In genomic region chr1:186700688-186701087, GRCh38 we compare ENCODE assay signal across 24 cellular contexts. TPM values are rescaled to one million over a fixed set of nuclear protein-coding genes. Genes with fewer than 3 reads are reported as not detected.
"Had no signal": no experiment of that assay in that cellular context is flagged by ENCODE, and none has a peak within 500 bp of the region (broad histone marks: within the 10 kb centered on the region; RNA-seq: fewer than 3 reads in every experiment).

No MANE protein-coding gene starts in this region.

- H3K27me3 Mint-ChIP-seq: activated CD8-positive, alpha-beta T cell treated with anti-CD3 and anti-CD28 coated beads for 36 hours; activated naive CD8-positive, alpha-beta T cell; central memory CD8-positive, alpha-beta T cell; dendritic cell treated with granulocyte-macrophage colony-stimulating factor and Interleukin-4, amounts not matched to agents 40 ng/mL and 50 ng/mL, for 4 days had no signal

- H3K4me3 Mint-ChIP-seq: activated CD4-positive, alpha-beta T cell treated with anti-CD3 and anti-CD28 coated beads, Interleukin-2, amount 10 ng/mL, durations not matched to agents 7 days and 5 days; activated CD8-positive, alpha-beta T cell treated with anti-CD3 and anti-CD28 coated beads for 36 hours; activated naive CD8-positive, alpha-beta T cell; central memory CD8-positive, alpha-beta T cell; dendritic cell treated with granulocyte-macrophage colony-stimulating factor and Interleukin-4, amounts not matched to agents 40 ng/mL and 50 ng/mL, for 4 days; endodermal cell; WTC11 had no signal

- H3K27ac Mint-ChIP-seq: activated CD4-positive, alpha-beta T cell treated with anti-CD3 and anti-CD28 coated beads, Interleukin-2, amount 10 ng/mL, durations not matched to agents 7 days and 5 days; activated CD8-positive, alpha-beta T cell treated with anti-CD3 and anti-CD28 coated beads for 36 hours; activated naive CD8-positive, alpha-beta T cell; dendritic cell treated with granulocyte-macrophage colony-stimulating factor and Interleukin-4, amounts not matched to agents 40 ng/mL and 50 ng/mL, for 4 days; endodermal cell; WTC11 had no signal

- ATAC-seq: activated CD8-positive, alpha-beta T cell treated with anti-CD3 and anti-CD28 coated beads for 36 hours; esophagus mucosa; WTC11 had no signal

- H3K4me1 Mint-ChIP-seq: activated CD4-positive, alpha-beta T cell treated with anti-CD3 and anti-CD28 coated beads, Interleukin-2, amount 10 ng/mL, durations not matched to agents 7 days and 5 days; central memory CD8-positive, alpha-beta T cell; endodermal cell; WTC11 had no signal

- DNase-seq: activated CD4-positive, alpha-beta T cell treated with anti-CD3 and anti-CD28 coated beads for 1 hour; activated CD4-positive, alpha-beta T cell treated with anti-CD3 and anti-CD28 coated beads for 4 hours; activated CD4-positive, alpha-beta T cell treated with anti-CD3 and anti-CD28 coated beads, Interleukin-2, amount 10 ng/mL, durations not matched to agents 7 days and 5 days; activated CD4-positive, alpha-beta T cell treated with anti-CD3 and anti-CD28 coated beads, Interleukin-2, amount 50 U/mL, for 4 hours; activated CD8-positive, alpha-beta memory T cell treated with anti-CD3 and anti-CD28 coated beads for 24 hours; activated CD8-positive, alpha-beta T cell treated with anti-CD3 and anti-CD28 coated beads for 36 hours; activated effector memory CD4-positive, alpha-beta T cell treated with Interleukin-2 at 50 U/mL for 16 hours; activated gamma-delta T cell treated with Interleukin-2 at 50 U/mL for 16 hours; activated naive CD4-positive, alpha-beta T cell treated with anti-CD3 and anti-CD28 coated beads, Interleukin-2, amount 50 U/mL, for 16 hours; activated naive CD4-positive, alpha-beta T cell treated with Interleukin-2 at 50 U/mL for 16 hours; activated T-cell treated with anti-CD3 and anti-CD28 coated beads, Interleukin-2, amount 50 U/mL, for 48 hours; amniotic stem cell; anterior cingulate cortex; brain microvascular endothelial cell; dorsolateral prefrontal cortex; effector memory CD4-positive, alpha-beta T cell; endodermal cell; foreskin fibroblast; head of caudate nucleus had no signal

- H3K9me3 Mint-ChIP-seq: activated CD4-positive, alpha-beta T cell treated with anti-CD3 and anti-CD28 coated beads, Interleukin-2, amount 10 ng/mL, durations not matched to agents 7 days and 5 days; activated CD8-positive, alpha-beta T cell treated with anti-CD3 and anti-CD28 coated beads for 36 hours; dendritic cell treated with granulocyte-macrophage colony-stimulating factor and Interleukin-4, amounts not matched to agents 40 ng/mL and 50 ng/mL, for 4 days; endodermal cell; WTC11 had no signal

- H3K36me3 Mint-ChIP-seq: activated naive CD8-positive, alpha-beta T cell; WTC11 had no signal

RNA-seq across cellular contexts. Expression of gene PTGS2, which starts 20.5 kb away (rescaled TPM):
- total RNA-seq: activated CD4-positive, alpha-beta T cell treated with anti-CD3 and anti-CD28 coated beads, Interleukin-2, amount 10 ng/mL, durations not matched to agents 7 days and 5 days had no signal
